Comparison of ENCODE assay signal across 1 cellular context in genomic region chr3:105916767-105917166, GRCh38.
A peak's percentile ranks its signal among the peaks of the same experiment; 100 is the strongest.
TF ChIP-seq lines count a peak whose summit lies in the region.

No MANE protein-coding gene starts in this region.

TF ChIP-seq in HEK293, 187 proteins besides CTCF, POLR2A, EP300 and RAD21 (continued from another document):
- peak; percentile 52; the same call in 1 of the 2 replicates for TF ChIP-seq ATF2 (tag by site-specific recombination; IDR thresholded peaks at IDR 0.05; ENCODE audit: low read depth)
- no peak for TF ChIP-seq ZNF449 (tag by site-specific recombination; IDR thresholded peaks at IDR 0.05)
- TF ChIP-seq ZNF692 (tag by site-specific recombination; IDR thresholded peaks at IDR 0.05) = no peak
- no peak for TF ChIP-seq REST (tag by site-specific recombination; IDR thresholded peaks at IDR 0.05)
